ENCODE assay signal across 9 cellular contexts in genomic region chr11:78000193-78000592, GRCh38. TPM values are rescaled to one million over a fixed set of nuclear protein-coding genes. Genes with fewer than 3 reads are reported as not detected.
DNase-seq lines count a peak whose midpoint lies in the region; ATAC-seq and TF ChIP-seq lines count a peak whose summit lies in the region.
"Had no signal": no experiment of that assay in that cellular context is flagged by ENCODE, and none has a peak within 500 bp of the region (broad histone marks: within the 10 kb centered on the region; RNA-seq: fewer than 3 reads in every experiment).

No MANE protein-coding gene starts in this region.

- peak; percentile 64 for TF ChIP-seq CTCF in HL-60 (IDR thresholded peaks at IDR 0.05; ENCODE audit: insufficient read depth, low read length)
- TF ChIP-seq CTCF in esophagus muscularis mucosa (IDR thresholded peaks at IDR 0.05), result peak; percentile 45 to 66 (median 50)
- TF ChIP-seq CTCF in nephron progenitor cell (IDR thresholded peaks at IDR 0.05), result peak; percentile 60
- TF ChIP-seq CTCF in uterus (IDR thresholded peaks at IDR 0.05), result peak in 3 of 4 experiments; percentile 15 to 22 (median 21)

- no peak for TF ChIP-seq POLR2A in esophagus muscularis mucosa (IDR thresholded peaks at IDR 0.05; ENCODE audit: low read depth)
- TF ChIP-seq POLR2A in uterus (IDR thresholded peaks at IDR 0.05), result no peak

- H3K36me3 ChIP-seq in esophagus muscularis mucosa (no peaks in the 10 kb centered on the region), uterus (no peaks in the 10 kb centered on the region)
- H3K36me3 ChIP-seq: BLaER1 had no signal

- peaks cover 17% of the 10 kb centered on the region for H3K27me3 Mint-ChIP-seq in activated CD8-positive, alpha-beta memory T cell treated with anti-CD3 and anti-CD28 coated beads, Interleukin-2, amount 10 ng/mL, durations not matched to agents 7 days and 5 days
- peaks cover 36% of the 10 kb centered on the region for H3K27me3 Mint-ChIP-seq in nephron progenitor cell (ENCODE audit: low read depth, poor library complexity)

- peak; percentile 87 for ATAC-seq in activated CD8-positive, alpha-beta memory T cell treated with anti-CD3 and anti-CD28 coated beads, Interleukin-2, amount 10 ng/mL, durations not matched to agents 7 days and 5 days

- peaks cover 8% of the 10 kb centered on the region for H3K4me1 Mint-ChIP-seq in activated CD8-positive, alpha-beta memory T cell treated with anti-CD3 and anti-CD28 coated beads, Interleukin-2, amount 10 ng/mL, durations not matched to agents 7 days and 5 days
- H3K4me1 Mint-ChIP-seq in nephron progenitor cell, result peaks cover 9% of the 10 kb centered on the region

- H3K9me3 Mint-ChIP-seq in activated CD8-positive, alpha-beta memory T cell treated with anti-CD3 and anti-CD28 coated beads, Interleukin-2, amount 10 ng/mL, durations not matched to agents 7 days and 5 days (ENCODE audit: low read depth), result no peaks in the 10 kb centered on the region
- no peaks in the 10 kb centered on the region for H3K9me3 Mint-ChIP-seq in nephron progenitor cell

- H3K27ac ChIP-seq in HL-60 (replicated peaks) (no peak overlapping the region), esophagus muscularis mucosa (replicated peaks in 1 of 4) (no peak overlapping the region), uterus (no peak overlapping the region)
- H3K27ac ChIP-seq: BLaER1 had no signal

- no peak for TF ChIP-seq EP300 in esophagus muscularis mucosa (IDR thresholded peaks at IDR 0.05)

- H3K27ac Mint-ChIP-seq in activated CD8-positive, alpha-beta memory T cell treated with anti-CD3 and anti-CD28 coated beads, Interleukin-2, amount 10 ng/mL, durations not matched to agents 7 days and 5 days, result no peak overlapping the region
- no peak overlapping the region for H3K27ac Mint-ChIP-seq in nephron progenitor cell

- DNase-seq in activated CD4-positive, CD25-positive, alpha-beta regulatory T cell (lab: John Stamatoyannopoulos, UW), result peak in 3 of 4 experiments; percentile 6 to 14 (median 12)
- DNase-seq in activated CD4-positive, CD25-positive, alpha-beta regulatory T cell treated with anti-CD3 and anti-CD28 coated beads, Interleukin-2, amount 50 U/mL, for 72 hours, result no peak
- DNase-seq in HL-60 (ENCODE audit: low read depth in 1 of 2, low spot score in 1 of 2), result peak; percentile 21 to 55
- peak; percentile 67 for DNase-seq in NCI-H748 (lab: John Stamatoyannopoulos, UW; ENCODE audit: unreplicated experiment)
- DNase-seq in activated CD8-positive, alpha-beta memory T cell treated with anti-CD3 and anti-CD28 coated beads, Interleukin-2, amount 10 ng/mL, durations not matched to agents 7 days and 5 days, result peak; percentile 51
- DNase-seq in esophagus muscularis mucosa (ENCODE audit: extremely low spot score), result no peak
- DNase-seq in nephron progenitor cell, result peak; percentile 44
- no peak for DNase-seq in uterus

- H3K4me1 ChIP-seq in esophagus muscularis mucosa, result peaks cover 3 to 5% (median 4%) of the 10 kb centered on the region in 4 donors
- H3K4me1 ChIP-seq in uterus, result no peaks in the 10 kb centered on the region

- H3K36me3 Mint-ChIP-seq in activated CD8-positive, alpha-beta memory T cell treated with anti-CD3 and anti-CD28 coated beads, Interleukin-2, amount 10 ng/mL, durations not matched to agents 7 days and 5 days, result no peaks in the 10 kb centered on the region
- no peaks in the 10 kb centered on the region for H3K36me3 Mint-ChIP-seq in nephron progenitor cell (ENCODE audit: low read depth)

- 0% methylated on average over 1 of the region's 1 CpG for WGBS in esophagus muscularis mucosa

- H3K9me3 ChIP-seq in esophagus muscularis mucosa (no peaks in the 10 kb centered on the region), uterus (no peaks in the 10 kb centered on the region)
- H3K9me3 ChIP-seq: BLaER1 had no signal

- H3K4me3 ChIP-seq in HL-60 (replicated peaks; ENCODE audit: insufficient read depth, low read length) (no peak overlapping the region), esophagus muscularis mucosa (no peak overlapping the region), uterus (no peak overlapping the region)
- H3K4me3 ChIP-seq: BLaER1 had no signal

- H3K27me3 ChIP-seq in HL-60 (ENCODE audit: insufficient read depth, poor library complexity, severe bottlenecking), result no peaks in the 10 kb centered on the region
- no peaks in the 10 kb centered on the region for H3K27me3 ChIP-seq in esophagus muscularis mucosa
- peaks cover 0 to 3% of the 10 kb centered on the region in 2 donors for H3K27me3 ChIP-seq in uterus
- H3K27me3 ChIP-seq: BLaER1 had no signal

- CTCF ChIA-PET in activated CD8-positive, alpha-beta memory T cell treated with anti-CD3 and anti-CD28 coated beads, Interleukin-2, amount 10 ng/mL, durations not matched to agents 7 days and 5 days (lab: Charles Lee), result interaction anchor here (0.6 to 1.7 kb wide), 8 partner anchors 8 to 224 kb away, joined by 3 to 9 read pairs (median 3); no protein-coding TSS in a partner anchor

- intact Hi-C loops in esophagus muscularis mucosa (cut with DNase I) (no loop called here), uterus (cut with DNase I; ENCODE audit: low total_unique reads) (no loop called here)

- H3K4me3 Mint-ChIP-seq in activated CD8-positive, alpha-beta memory T cell treated with anti-CD3 and anti-CD28 coated beads, Interleukin-2, amount 10 ng/mL, durations not matched to agents 7 days and 5 days, result no peak overlapping the region
- no peak overlapping the region for H3K4me3 Mint-ChIP-seq in nephron progenitor cell

RNA-seq across cellular contexts. Expression of gene INTS4, which starts 5.7 kb away (rescaled TPM):
- 10 to 100 TPM; 53.9 to 57.9 TPM for total RNA-seq in activated CD8-positive, alpha-beta memory T cell treated with anti-CD3 and anti-CD28 coated beads, Interleukin-2, amount 10 ng/mL, durations not matched to agents 7 days and 5 days
- total RNA-seq in esophagus muscularis mucosa (10 to 100 TPM; 13.3 to 34.1 (median 15.2) TPM), uterus (10 to 100 TPM; 13.8 to 68.8 (median 45.7) TPM)

RNA-seq across cellular contexts. Expression of gene KCTD14, which starts 22.9 kb away (rescaled TPM):
- under 1 TPM; 0.18 to 0.23 TPM for total RNA-seq in activated CD8-positive, alpha-beta memory T cell treated with anti-CD3 and anti-CD28 coated beads, Interleukin-2, amount 10 ng/mL, durations not matched to agents 7 days and 5 days
- total RNA-seq in esophagus muscularis mucosa (1 to 10 TPM in 3 of 4 donors, under 1 TPM in 1; 0.83 to 2.6 (median 1.3) TPM), uterus (10 to 100 TPM in 1 of 4 donors, 1 to 10 TPM in 3; 4.1 to 10.6 (median 8.2) TPM)

Comparison
In these comparisons a context has a peak if more than half of its experiments do, and no peak if none do; other contexts are left out.
1. DNase-seq: peak in activated CD4-positive, CD25-positive, alpha-beta regulatory T cell (3 of 4), HL-60 (2 of 2), NCI-H748 (single experiment), activated CD8-positive, alpha-beta memory T cell treated with anti-CD3 and anti-CD28 coated beads, Interleukin-2, amount 10 ng/mL, durations not matched to agents 7 days and 5 days (single experiment) and nephron progenitor cell (single experiment); none in activated CD4-positive, CD25-positive, alpha-beta regulatory T cell treated with anti-CD3 and anti-CD28 coated beads, Interleukin-2, amount 50 U/mL, for 72 hours (single experiment), esophagus muscularis mucosa (single experiment) and uterus (0 of 2).
2. Peak in every context shown above with its lines, with median percentiles within 50 percentile points of each other: CTCF ChIP-seq.